Comparison of ENCODE assay signal across 17 cellular contexts in the genomic region with DNA sequence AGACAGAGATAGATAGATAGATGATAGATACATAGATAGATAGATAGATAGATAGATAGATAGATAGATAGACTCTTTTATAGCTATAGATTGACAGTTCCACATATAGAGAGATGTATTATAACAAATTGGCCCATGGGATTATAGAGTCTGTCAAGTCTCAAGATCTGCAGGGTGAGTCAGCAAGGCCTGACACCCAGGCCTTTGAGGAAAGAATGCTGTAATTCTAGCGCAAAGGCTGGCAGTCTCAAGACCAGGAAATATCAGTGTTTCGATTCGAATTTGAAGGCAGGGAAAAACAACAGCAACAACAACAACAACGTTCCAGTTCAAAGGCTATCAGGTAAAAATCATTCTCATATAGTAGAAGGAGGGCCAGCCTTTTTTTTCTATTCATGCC.
"Had no signal": no experiment of that assay in that cellular context is flagged by ENCODE, and none has a peak within 500 bp of the region (broad histone marks: within the 10 kb centered on the region; RNA-seq: fewer than 3 reads in every experiment).

No MANE protein-coding gene starts in this region.

- H3K9me3 ChIP-seq: ovary, sigmoid colon, thyroid gland had no signal

- ATAC-seq: activated naive CD4-positive, alpha-beta T cell treated with anti-CD3 and anti-CD28 coated beads, Interleukin-2, amount 50 U/mL, for 72 hours; esophagus mucosa; heart right ventricle; left cardiac atrium; naive thymus-derived CD8-positive, alpha-beta T cell had no signal

- H3K27ac ChIP-seq: adrenal gland, heart right ventricle, ovary, sigmoid colon, thyroid gland, WERI-Rb-1 had no signal

- H3K36me3 ChIP-seq: adrenal gland, heart right ventricle, ovary, sigmoid colon, thyroid gland, WERI-Rb-1 had no signal

- DNase-seq: activated CD4-positive, alpha-beta T cell treated with anti-CD3 and anti-CD28 coated beads for 1 hour; activated CD4-positive, alpha-beta T cell treated with anti-CD3 and anti-CD28 coated beads, Interleukin-2, amount 50 U/mL, for 48 hours; activated gamma-delta T cell treated with Interleukin-2 at 50 U/mL for 16 hours; adrenal gland; effector CD8-positive, alpha-beta T cell; heart right ventricle; immature natural killer cell; left cardiac atrium; naive thymus-derived CD8-positive, alpha-beta T cell; ovary; sigmoid colon; stimulated activated naive CD4-positive, alpha-beta T cell treated with Interleukin-2 at 50 U/mL for 16 hours; T-helper 2 cell; thyroid gland; WERI-Rb-1 had no signal

- H3K4me1 ChIP-seq: adrenal gland, heart right ventricle, sigmoid colon, thyroid gland had no signal

- H3K4me3 ChIP-seq: adrenal gland, heart right ventricle, ovary, sigmoid colon, thyroid gland had no signal

- H3K27me3 ChIP-seq: adrenal gland, heart right ventricle, ovary, sigmoid colon, thyroid gland had no signal
